In genomic region chr5:138033275-138033808, GRCh38 we compare ENCODE assay signal across 8 cellular contexts. TPM values are rescaled to one million over a fixed set of nuclear protein-coding genes. Genes with fewer than 3 reads are reported as not detected.
DNase-seq lines count a peak whose midpoint lies in the region; ATAC-seq and TF ChIP-seq lines count a peak whose summit lies in the region.

No MANE protein-coding gene starts in this region.

- peak overlapping the region; percentile 96 for H3K27ac ChIP-seq in CD8-positive, alpha-beta T cell (ENCODE audit: low read depth, low read length)
- H3K27ac ChIP-seq in SU-DHL-6 (ENCODE audit: low read depth, low read length) (peak overlapping the region; percentile 93), fibroblast of lung (ENCODE audit: insufficient read depth, low read length) (peak overlapping the region; percentile 97)

- no peaks in the 10 kb centered on the region for H3K9me3 Mint-ChIP-seq in CD8-positive, alpha-beta T cell

- no peaks in the 10 kb centered on the region for H3K27me3 ChIP-seq in CD8-positive, alpha-beta T cell (ENCODE audit: insufficient read depth, low read length)
- H3K27me3 ChIP-seq in SU-DHL-6 (ENCODE audit: low read length) (no peaks in the 10 kb centered on the region), fibroblast of lung (ENCODE audit: control insufficient read depth, insufficient read depth, low read length) (no peaks in the 10 kb centered on the region)

- CTCF ChIA-PET in CD8-positive, alpha-beta T cell (lab: Charles Lee), result interaction anchor here (1.0 to 8.7 kb wide), 4 partner anchors 16 to 254 kb away, joined by 3 to 155 read pairs (median 4); no protein-coding TSS in a partner anchor

- H3K9ac ChIP-seq in SU-DHL-6 (ENCODE audit: low read length) (peak overlapping the region; percentile 88), fibroblast of lung (ENCODE audit: insufficient read depth, low read length) (peak overlapping the region; percentile 99)

- H2AFZ ChIP-seq in SU-DHL-6 (ENCODE audit: low read depth, low read length, severe bottlenecking) (peak overlapping the region; percentile 95), fibroblast of lung (ENCODE audit: low read length) (peak overlapping the region; percentile 68)

- peak overlapping the region; percentile 94 for H3K4me3 ChIP-seq in CD8-positive, alpha-beta T cell (ENCODE audit: low read depth, low read length)
- H3K4me3 ChIP-seq in SU-DHL-6 (ENCODE audit: insufficient read depth, low read length, poor library complexity, severe bottlenecking), result peak overlapping the region; percentile 84
- H3K4me3 ChIP-seq in fibroblast of lung (replicated peaks in 1 of 4; ENCODE audit: control extremely low read depth in 1 of 4, insufficient read depth in 1 of 4, low read depth in 3 of 4, low read length in 4 of 4), result peak overlapping the region; percentile 76 to 92 (median 84)

- TF ChIP-seq CTCF in CD8-positive, alpha-beta T cell (IDR thresholded peaks at IDR 0.05), result no peak
- TF ChIP-seq CTCF in SU-DHL-6 (IDR thresholded peaks at IDR 0.05; ENCODE audit: insufficient read depth, low read length, poor library complexity, severe bottlenecking) (no peak), fibroblast of lung (conservative IDR thresholded peaks at IDR 0.05 in 1 of 2, IDR thresholded peaks at IDR 0.05 in 1 of 2; ENCODE audit: low read depth in 1 of 2, low read length in 2 of 2) (no peak), omental fat pad (IDR thresholded peaks at IDR 0.05) (no peak)

- no peaks in the 10 kb centered on the region for H3K27me3 Mint-ChIP-seq in CD8-positive, alpha-beta T cell (ENCODE audit: low read depth)

- intact Hi-C loops in CD8-positive, alpha-beta T cell (cut with DNase I, micrococcal nuclease), result loop anchor here (1.0 to 10.0 kb wide), 7 partner anchors 145 to 1359 kb away; partner anchors contain the start of genes ETF1 (in 2 of the 2), FAM53C (in 2 of the 2), KDM3B (in 2 of the 2) and CDC23 (in 1 of the 2)

- peak overlapping the region; percentile 99 for H3K4me3 Mint-ChIP-seq in CD8-positive, alpha-beta T cell

- no peaks in the 10 kb centered on the region for H3K9me3 ChIP-seq in CD8-positive, alpha-beta T cell (ENCODE audit: low read length)
- H3K9me3 ChIP-seq in SU-DHL-6 (ENCODE audit: insufficient read depth, low read length), result no peaks in the 10 kb centered on the region
- no peaks in the 10 kb centered on the region for H3K9me3 ChIP-seq in fibroblast of lung (ENCODE audit: control insufficient read depth, insufficient read depth, low read depth, low read length)

- peaks cover 52% of the 10 kb centered on the region for H3K4me1 Mint-ChIP-seq in CD8-positive, alpha-beta T cell (ENCODE audit: low read depth)

- H3K4me2 ChIP-seq in SU-DHL-6 (ENCODE audit: low read depth, low read length, poor library complexity, severe bottlenecking) (peak overlapping the region; percentile 79), fibroblast of lung (ENCODE audit: extremely low read depth, insufficient read depth, low read length) (peak overlapping the region; percentile 81)

- H3K36me3 Mint-ChIP-seq in CD8-positive, alpha-beta T cell, result peaks cover 17% of the 10 kb centered on the region

- H3K27ac Mint-ChIP-seq in CD8-positive, alpha-beta T cell, result peak overlapping the region; percentile 99

- no peaks in the 10 kb centered on the region; the same call in 1 of the 2 replicates for H4K20me1 ChIP-seq in SU-DHL-6 (ENCODE audit: low read depth, low read length)
- H4K20me1 ChIP-seq in fibroblast of lung (ENCODE audit: control insufficient read depth, extremely low read depth, insufficient read depth, low read length), result no peaks in the 10 kb centered on the region

- no peaks in the 10 kb centered on the region for H3K9me2 ChIP-seq in SU-DHL-6 (replicated peaks; ENCODE audit: insufficient read depth, low read length)

- H3K36me3 ChIP-seq in CD8-positive, alpha-beta T cell (ENCODE audit: insufficient read depth, low read length), result no peaks in the 10 kb centered on the region
- no peaks in the 10 kb centered on the region for H3K36me3 ChIP-seq in SU-DHL-6 (ENCODE audit: low read length)
- no peaks in the 10 kb centered on the region for H3K36me3 ChIP-seq in fibroblast of lung (ENCODE audit: control insufficient read depth, insufficient read depth, low read length)

- H3K4me1 ChIP-seq in CD8-positive, alpha-beta T cell (ENCODE audit: insufficient read depth, low read length), result peaks cover 48% of the 10 kb centered on the region
- H3K4me1 ChIP-seq in fibroblast of lung (ENCODE audit: control insufficient read depth, extremely low read depth, insufficient read depth, low read length), result peaks cover 4% of the 10 kb centered on the region

- peak; percentile 34 for ATAC-seq in CD8-positive, alpha-beta T cell
- ATAC-seq in GM19351 (IDR thresholded peaks at IDR 0.05; ENCODE audit: unreplicated experiment) (peak; percentile 15), HG03460 (IDR thresholded peaks at IDR 0.05; ENCODE audit: unreplicated experiment) (peak; percentile 12), omental fat pad (ENCODE audit: low FRiP score) (peak; percentile 34)

- POLR2A ChIA-PET in CD8-positive, alpha-beta T cell (lab: Charles Lee), result interaction anchor here (0.9 to 1.0 kb wide), 2 partner anchors 44 to 255 kb away, joined by 3 read pairs; no protein-coding TSS in a partner anchor

- DNase-seq in CD8-positive, alpha-beta T cell, result peak in 2 of 7 experiments; percentile 0 to 47
- DNase-seq in fibroblast of lung (ENCODE audit: low read depth in 2 of 2), result peak; percentile 5 to 8
- DNase-seq in omental fat pad (ENCODE audit: low spot score), result no peak
- DNase-seq in activated effector memory CD4-positive, alpha-beta T cell treated with Interleukin-2 at 50 U/mL for 16 hours, result no peak
- no peak for DNase-seq in activated CD4-positive, alpha-beta T cell treated with anti-CD3 and anti-CD28 coated beads, Interleukin-2, amount 50 U/mL, for 4 hours

- H3K79me2 ChIP-seq in SU-DHL-6 (ENCODE audit: insufficient read depth, low read length) (peaks cover 37% of the 10 kb centered on the region), fibroblast of lung (ENCODE audit: control insufficient read depth, insufficient read depth, low read length) (peaks cover 41% of the 10 kb centered on the region)

- H3F3A ChIP-seq in SU-DHL-6 (ENCODE audit: insufficient read depth), result peaks cover 38% of the 10 kb centered on the region

RNA-seq across cellular contexts. Expression of gene FAM13B, which starts 0.5 kb away (rescaled TPM):
- 10 to 100 TPM; 49.9 to 53.6 TPM for total RNA-seq in CD8-positive, alpha-beta T cell
- total RNA-seq in fibroblast of lung, result 19.8 and 25.1 TPM in 2 replicates
- 19.2 and 20.7 TPM in 2 replicates for polyA plus RNA-seq in fibroblast of lung
- 12.4 and 13.2 TPM in 2 replicates for polyA plus RNA-seq in fibroblast of lung (2012)
- polyA minus RNA-seq in fibroblast of lung (ENCODE audit: low replicate concordance), result 4.6 and 9.1 TPM in 2 replicates
- total RNA-seq in omental fat pad, result 10 to 100 TPM; 30.0 to 37.1 (median 33.6) TPM

RNA-seq across cellular contexts. Expression of gene WNT8A, which starts 50.5 kb away (rescaled TPM):
- total RNA-seq in CD8-positive, alpha-beta T cell, result not detected
- total RNA-seq in fibroblast of lung (not detected in 2 replicates), omental fat pad (not detected)
- not detected in 2 replicates for polyA plus RNA-seq in fibroblast of lung
- polyA plus RNA-seq in fibroblast of lung (2012), result not detected in 2 replicates
- polyA minus RNA-seq in fibroblast of lung (ENCODE audit: low replicate concordance), result not detected in 2 replicates

Comparison
In these comparisons a context has a peak if more than half of its experiments do, and no peak if none do; other contexts are left out.
1. DNase-seq: peak in fibroblast of lung (2 of 2); none in omental fat pad (single experiment), activated effector memory CD4-positive, alpha-beta T cell treated with Interleukin-2 at 50 U/mL for 16 hours (single experiment) and activated CD4-positive, alpha-beta T cell treated with anti-CD3 and anti-CD28 coated beads, Interleukin-2, amount 50 U/mL, for 4 hours (0 of 2).
2. Peak in every context shown above with its lines, with median percentiles within 50 percentile points of each other: ATAC-seq, H3K27ac ChIP-seq and H3K4me3 ChIP-seq.